ENCODE assay signal across 1 cellular context in the genomic region with DNA sequence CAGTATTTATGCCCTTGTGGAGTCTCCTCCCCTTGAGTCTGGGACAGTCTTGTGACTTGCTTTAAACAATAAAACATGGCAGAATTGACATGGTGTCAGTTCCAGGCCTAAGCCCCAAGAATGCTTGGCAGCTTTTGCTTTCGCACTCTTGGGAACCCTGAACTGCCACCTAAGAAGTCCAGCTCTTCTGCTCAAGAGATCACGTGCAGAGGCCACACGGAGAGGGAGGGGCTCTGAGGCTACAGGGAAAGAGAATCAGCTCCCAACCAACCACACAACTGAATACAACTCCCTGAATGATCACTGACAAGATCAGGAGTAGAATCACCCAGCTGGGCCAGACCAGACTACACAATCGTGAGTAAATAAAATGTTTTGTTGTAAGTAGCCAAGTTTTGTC.
TF ChIP-seq lines count a peak whose summit lies in the region.

No MANE protein-coding gene starts in this region.

TF ChIP-seq in WTC11, 78 proteins besides CTCF, POLR2A, EP300 and RAD21 (continued from another document):
- TF ChIP-seq, protein P1, sequence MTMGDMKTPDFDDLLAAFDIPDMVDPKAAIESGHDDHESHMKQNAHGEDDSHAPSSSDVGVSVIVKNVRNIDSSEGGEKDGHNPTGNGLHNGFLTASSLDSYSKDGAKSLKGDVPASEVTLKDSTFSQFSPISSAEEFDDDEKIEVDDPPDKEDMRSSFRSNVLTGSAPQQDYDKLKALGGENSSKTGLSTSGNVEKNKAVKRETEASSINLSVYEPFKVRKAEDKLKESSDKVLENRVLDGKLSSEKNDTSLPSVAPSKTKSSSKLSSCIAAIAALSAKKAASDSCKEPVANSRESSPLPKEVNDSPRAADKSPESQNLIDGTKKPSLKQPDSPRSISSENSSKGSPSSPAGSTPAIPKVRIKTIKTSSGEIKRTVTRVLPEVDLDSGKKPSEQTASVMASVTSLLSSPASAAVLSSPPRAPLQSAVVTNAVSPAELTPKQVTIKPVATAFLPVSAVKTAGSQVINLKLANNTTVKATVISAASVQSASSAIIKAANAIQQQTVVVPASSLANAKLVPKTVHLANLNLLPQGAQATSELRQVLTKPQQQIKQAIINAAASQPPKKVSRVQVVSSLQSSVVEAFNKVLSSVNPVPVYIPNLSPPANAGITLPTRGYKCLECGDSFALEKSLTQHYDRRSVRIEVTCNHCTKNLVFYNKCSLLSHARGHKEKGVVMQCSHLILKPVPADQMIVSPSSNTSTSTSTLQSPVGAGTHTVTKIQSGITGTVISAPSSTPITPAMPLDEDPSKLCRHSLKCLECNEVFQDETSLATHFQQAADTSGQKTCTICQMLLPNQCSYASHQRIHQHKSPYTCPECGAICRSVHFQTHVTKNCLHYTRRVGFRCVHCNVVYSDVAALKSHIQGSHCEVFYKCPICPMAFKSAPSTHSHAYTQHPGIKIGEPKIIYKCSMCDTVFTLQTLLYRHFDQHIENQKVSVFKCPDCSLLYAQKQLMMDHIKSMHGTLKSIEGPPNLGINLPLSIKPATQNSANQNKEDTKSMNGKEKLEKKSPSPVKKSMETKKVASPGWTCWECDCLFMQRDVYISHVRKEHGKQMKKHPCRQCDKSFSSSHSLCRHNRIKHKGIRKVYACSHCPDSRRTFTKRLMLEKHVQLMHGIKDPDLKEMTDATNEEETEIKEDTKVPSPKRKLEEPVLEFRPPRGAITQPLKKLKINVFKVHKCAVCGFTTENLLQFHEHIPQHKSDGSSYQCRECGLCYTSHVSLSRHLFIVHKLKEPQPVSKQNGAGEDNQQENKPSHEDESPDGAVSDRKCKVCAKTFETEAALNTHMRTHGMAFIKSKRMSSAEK (CRISPR knock-in tag; IDR thresholded peaks at IDR 0.05; ENCODE audit: borderline replicate concordance), result no peak
- TF ChIP-seq ETV6 (CRISPR knock-in tag; IDR thresholded peaks at IDR 0.05) (no peak), SP1 (CRISPR knock-in tag; conservative IDR thresholded peaks at IDR 0.05) (no peak), CREB1 (CRISPR knock-in tag; IDR thresholded peaks at IDR 0.05) (no peak), ATF1 (CRISPR knock-in tag; IDR thresholded peaks at IDR 0.05) (no peak), ZNF219 (CRISPR knock-in tag; IDR thresholded peaks at IDR 0.05; ENCODE audit: borderline replicate concordance) (no peak)
- TF ChIP-seq, protein P2, sequence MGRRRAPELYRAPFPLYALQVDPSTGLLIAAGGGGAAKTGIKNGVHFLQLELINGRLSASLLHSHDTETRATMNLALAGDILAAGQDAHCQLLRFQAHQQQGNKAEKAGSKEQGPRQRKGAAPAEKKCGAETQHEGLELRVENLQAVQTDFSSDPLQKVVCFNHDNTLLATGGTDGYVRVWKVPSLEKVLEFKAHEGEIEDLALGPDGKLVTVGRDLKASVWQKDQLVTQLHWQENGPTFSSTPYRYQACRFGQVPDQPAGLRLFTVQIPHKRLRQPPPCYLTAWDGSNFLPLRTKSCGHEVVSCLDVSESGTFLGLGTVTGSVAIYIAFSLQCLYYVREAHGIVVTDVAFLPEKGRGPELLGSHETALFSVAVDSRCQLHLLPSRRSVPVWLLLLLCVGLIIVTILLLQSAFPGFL (CRISPR knock-in tag; IDR thresholded peaks at IDR 0.05; ENCODE audit: borderline replicate concordance), result no peak
- TF ChIP-seq, protein P3, sequence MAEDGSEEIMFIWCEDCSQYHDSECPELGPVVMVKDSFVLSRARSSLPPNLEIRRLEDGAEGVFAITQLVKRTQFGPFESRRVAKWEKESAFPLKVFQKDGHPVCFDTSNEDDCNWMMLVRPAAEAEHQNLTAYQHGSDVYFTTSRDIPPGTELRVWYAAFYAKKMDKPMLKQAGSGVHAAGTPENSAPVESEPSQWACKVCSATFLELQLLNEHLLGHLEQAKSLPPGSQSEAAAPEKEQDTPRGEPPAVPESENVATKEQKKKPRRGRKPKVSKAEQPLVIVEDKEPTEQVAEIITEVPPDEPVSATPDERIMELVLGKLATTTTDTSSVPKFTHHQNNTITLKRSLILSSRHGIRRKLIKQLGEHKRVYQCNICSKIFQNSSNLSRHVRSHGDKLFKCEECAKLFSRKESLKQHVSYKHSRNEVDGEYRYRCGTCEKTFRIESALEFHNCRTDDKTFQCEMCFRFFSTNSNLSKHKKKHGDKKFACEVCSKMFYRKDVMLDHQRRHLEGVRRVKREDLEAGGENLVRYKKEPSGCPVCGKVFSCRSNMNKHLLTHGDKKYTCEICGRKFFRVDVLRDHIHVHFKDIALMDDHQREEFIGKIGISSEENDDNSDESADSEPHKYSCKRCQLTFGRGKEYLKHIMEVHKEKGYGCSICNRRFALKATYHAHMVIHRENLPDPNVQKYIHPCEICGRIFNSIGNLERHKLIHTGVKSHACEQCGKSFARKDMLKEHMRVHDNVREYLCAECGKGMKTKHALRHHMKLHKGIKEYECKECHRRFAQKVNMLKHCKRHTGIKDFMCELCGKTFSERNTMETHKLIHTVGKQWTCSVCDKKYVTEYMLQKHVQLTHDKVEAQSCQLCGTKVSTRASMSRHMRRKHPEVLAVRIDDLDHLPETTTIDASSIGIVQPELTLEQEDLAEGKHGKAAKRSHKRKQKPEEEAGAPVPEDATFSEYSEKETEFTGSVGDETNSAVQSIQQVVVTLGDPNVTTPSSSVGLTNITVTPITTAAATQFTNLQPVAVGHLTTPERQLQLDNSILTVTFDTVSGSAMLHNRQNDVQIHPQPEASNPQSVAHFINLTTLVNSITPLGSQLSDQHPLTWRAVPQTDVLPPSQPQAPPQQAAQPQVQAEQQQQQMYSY (CRISPR knock-in tag; IDR thresholded peaks at IDR 0.05), result no peak
TF ChIP-seq in WTC11: peak in this region for 0.
